In genomic region chr2:237885171-237885930, GRCh38 we compare ENCODE assay signal across 17 cellular contexts. TPM values are rescaled to one million over a fixed set of nuclear protein-coding genes. Genes with fewer than 3 reads are reported as not detected.
DNase-seq lines count a peak whose midpoint lies in the region; ATAC-seq, FAIRE-seq and TF ChIP-seq lines count a peak whose summit lies in the region.
"Had no signal": no experiment of that assay in that cellular context is flagged by ENCODE, and none has a peak within 500 bp of the region (broad histone marks: within the 10 kb centered on the region; RNA-seq: fewer than 3 reads in every experiment).

No MANE protein-coding gene starts in this region.

- H3K27me3 ChIP-seq in dorsolateral prefrontal cortex, result no peaks in the 10 kb centered on the region
- no peaks in the 10 kb centered on the region for H3K27me3 ChIP-seq in lung (ENCODE audit: control insufficient read depth, insufficient read depth)
- H3K27me3 ChIP-seq in gastrocnemius medialis, result no peaks in the 10 kb centered on the region

- WGBS in lung, 2 donors, result 83 to 92% methylated on average over 27 of the region's 27 CpGs

- TF ChIP-seq POLR2A in gastrocnemius medialis (IDR thresholded peaks at IDR 0.05), result no peak

- H3K27ac ChIP-seq in dorsolateral prefrontal cortex, result peak overlapping the region in 53 of 59 donors; percentile 10 to 89 (median 67)
- peak overlapping the region; percentile 17 to 91 for H3K27ac ChIP-seq in lung (ENCODE audit: low read depth in 1 of 2, low read length in 1 of 2)
- H3K27ac ChIP-seq in gastrocnemius medialis, result peak overlapping the region; percentile 72 to 96 (median 86)

- in situ Hi-C loops in gastrocnemius medialis (cut with MboI; ENCODE audit: low sequenced_read_pairs in 4 of 4), result no loop called here
- in situ Hi-C loops in GM13977 (cut with MboI; ENCODE audit: low pct_unique_long_range_greater_than_20kb, low sequenced_read_pairs, unreplicated experiment), result no loop called here

- peaks cover 0 to 3% of the 10 kb centered on the region in 2 donors for H3K36me3 ChIP-seq in lung (ENCODE audit: control insufficient read depth in 2 of 2, insufficient read depth in 2 of 2, low read length in 2 of 2)
- H3K36me3 ChIP-seq in gastrocnemius medialis, result no peaks in the 10 kb centered on the region

- no peaks in the 10 kb centered on the region for H3K9me3 ChIP-seq in lung (ENCODE audit: control insufficient read depth in 2 of 2, insufficient read depth in 1 of 2, low read length in 1 of 2)
- H3K9me3 ChIP-seq in gastrocnemius medialis, result no peaks in the 10 kb centered on the region
- H3K9me3 ChIP-seq: mucosa of descending colon had no signal

- intact Hi-C loops in dorsolateral prefrontal cortex (cut with DNase I) (no loop called here), gastrocnemius medialis (cut with DNase I; ENCODE audit: low total_unique reads) (no loop called here)

- H3K4me1 ChIP-seq in lung (ENCODE audit: control insufficient read depth in 2 of 2, insufficient read depth in 2 of 2, low read length in 2 of 2) (peaks cover 0 to 2% of the 10 kb centered on the region in 2 donors), gastrocnemius medialis (peaks cover 9 to 30% of the 10 kb centered on the region in 2 donors)

- no peak for FAIRE-seq in HTR-8/SVneo (lab: Jason Lieb, UNC)
- FAIRE-seq: GM18507 had no signal

- peak; percentile 41 for DNase-seq in ELF-1 (ENCODE audit: low read depth, low spot score)
- peak in 1 of 10 donors; percentile 39 for DNase-seq in dorsolateral prefrontal cortex
- no peak for DNase-seq in lung (ENCODE audit: low spot score)
- DNase-seq in gastrocnemius medialis, result no peak
- DNase-seq in GM13977 (ENCODE audit: low spot score), result no peak
- no peak for DNase-seq in HTR-8/SVneo (ENCODE audit: insufficient read length, low spot score)
- DNase-seq in NK-92 treated with Interleukin-12 subunit alpha and Interleukin-12 subunit beta, amount 100 ng/mL, for 24 hours (lab: John Stamatoyannopoulos, UW), result no peak
- DNase-seq in T-helper 1 cell, result no peak
- DNase-seq: activated CD8-positive, alpha-beta memory T cell treated with anti-CD3 and anti-CD28 coated beads for 24 hours; activated gamma-delta T cell treated with Interleukin-2 at 50 U/mL for 16 hours; effector memory CD4-positive, alpha-beta T cell; NCI-H146; NCI-H446; OCI-M1; stimulated activated CD4-positive, alpha-beta T cell treated with anti-CD3 and anti-CD28 coated beads, Interleukin-2, amount 100 ng/mL, for 24 hours had no signal

- TF ChIP-seq CTCF in dorsolateral prefrontal cortex (IDR thresholded peaks at IDR 0.05 in 54 of 56, conservative IDR thresholded peaks at IDR 0.05 in 2 of 56; ENCODE audit: low read depth in 1 of 56, partially characterized antibody in 56 of 56) (no peak), lung (IDR thresholded peaks at IDR 0.05; ENCODE audit: control extremely low read depth, extremely low read depth) (no peak), gastrocnemius medialis (IDR thresholded peaks at IDR 0.05 in 4 of 5, conservative IDR thresholded peaks at IDR 0.05 in 1 of 5) (no peak), GM13977 (IDR thresholded peaks at IDR 0.05; ENCODE audit: extremely low read depth, insufficient read depth, missing control alignments) (no peak)

- no peak overlapping the region for H3K4me3 ChIP-seq in dorsolateral prefrontal cortex
- no peak overlapping the region for H3K4me3 ChIP-seq in lung
- H3K4me3 ChIP-seq in gastrocnemius medialis, result no peak overlapping the region
- H3K4me3 ChIP-seq: mucosa of descending colon had no signal

- no peak for ATAC-seq in lung (ENCODE audit: insufficient read depth, low FRiP score)
- no peak for ATAC-seq in gastrocnemius medialis

RNA-seq across cellular contexts. Expression of gene RAMP1, which starts 25.9 kb away (rescaled TPM):
- 100 to 1,000 TPM in 16 of 120 experiments, 10 to 100 TPM in 104; 39.9 to 172 (median 76.2) TPM for total RNA-seq in dorsolateral prefrontal cortex
- total RNA-seq in lung, result 10 to 100 TPM; 10.5 to 26.1 TPM
- polyA plus RNA-seq in lung, result 10 to 100 TPM; 11.0 to 14.3 TPM
- total RNA-seq in gastrocnemius medialis, result 100 to 1,000 TPM in 1 of 4 donors, 10 to 100 TPM in 3; 28.7 to 168 (median 71.8) TPM
